Comparison of ENCODE assay signal across 8 cellular contexts in genomic region chr12:122023339-122024131, GRCh38. TPM values are rescaled to one million over a fixed set of nuclear protein-coding genes. Genes with fewer than 3 reads are reported as not detected.
A peak's percentile ranks its signal among the peaks of the same experiment; 100 is the strongest.
DNase-seq lines count a peak whose midpoint lies in the region; ATAC-seq and TF ChIP-seq lines count a peak whose summit lies in the region.

No MANE protein-coding gene starts in this region.

- H3K4me1 ChIP-seq in BE2C (no peaks in the 10 kb centered on the region), hepatocyte (ENCODE audit: insufficient read depth) (peaks cover 16% of the 10 kb centered on the region)

- TF ChIP-seq CTCF in BE2C (IDR thresholded peaks at IDR 0.05; ENCODE audit: low read depth, low read length), result no peak
- no peak for TF ChIP-seq CTCF in brain (conservative IDR thresholded peaks at IDR 0.05)
- no peak for TF ChIP-seq CTCF in hepatocyte (IDR thresholded peaks at IDR 0.05; ENCODE audit: poor library complexity)

- H3K9me3 ChIP-seq in BE2C (no peaks in the 10 kb centered on the region), hepatocyte (ENCODE audit: low read depth) (no peaks in the 10 kb centered on the region)

- H2AFZ ChIP-seq in hepatocyte, result peak overlapping the region; percentile 82

- peak overlapping the region; percentile 71 for H3K4me3 ChIP-seq in BE2C (ENCODE audit: low read depth, low read length)
- peak overlapping the region; percentile 98 for H3K4me3 ChIP-seq in hepatocyte

- peak overlapping the region; percentile 95 to 98 (median 96) for H3K4me3 Mint-ChIP-seq in brain

- H3K36me3 ChIP-seq in BE2C, result peaks cover 3% of the 10 kb centered on the region; the same call in 1 of the 2 replicates
- no peaks in the 10 kb centered on the region for H3K36me3 ChIP-seq in hepatocyte (replicated peaks; ENCODE audit: insufficient read depth, low read depth)

- H3K4me1 Mint-ChIP-seq in brain, result peaks cover 47% of the 10 kb centered on the region

- H3K9me2 ChIP-seq in hepatocyte (replicated peaks; ENCODE audit: insufficient read depth), result no peaks in the 10 kb centered on the region

- H3K36me3 Mint-ChIP-seq in brain, result peaks cover 11% of the 10 kb centered on the region

- peak; percentile 11 for ATAC-seq in GM18907 (IDR thresholded peaks at IDR 0.05; ENCODE audit: unreplicated experiment)
- no peak for ATAC-seq in GM18858 (IDR thresholded peaks at IDR 0.05; ENCODE audit: unreplicated experiment)

- peak overlapping the region; percentile 81 for H3K27ac ChIP-seq in hepatocyte

- H3K79me2 ChIP-seq in hepatocyte, result peaks cover 64% of the 10 kb centered on the region

- H3K27me3 ChIP-seq in BE2C, result no peaks in the 10 kb centered on the region
- no peaks in the 10 kb centered on the region for H3K27me3 ChIP-seq in hepatocyte

- H3K9me3 Mint-ChIP-seq in brain, result peaks cover 8 to 23% (median 16%) of the 10 kb centered on the region in 5 experiments

- peaks cover 10% of the 10 kb centered on the region for H3K27me3 Mint-ChIP-seq in brain

- intact Hi-C loops in posterior vena cava (cut with DNase I), result loop anchor here (5.0 to 10.0 kb wide), 2 partner anchors 69 to 106 kb away; partner anchors contain the start of gene CFAP251 (in 1 of the 2)

- DNase-seq in BE2C, result peak; percentile 73
- DNase-seq in NCI-H526 treated with DMSO at 0.1 percent for 48 hours (lab: John Stamatoyannopoulos, UW), result peak; percentile 33
- peak; percentile 66 for DNase-seq in hepatocyte (ENCODE audit: low spot score)
- peak; percentile 88 for DNase-seq in posterior vena cava (ENCODE audit: low spot score)
- no peak for DNase-seq in NOMO-1 treated with DMSO at 0.1 percent for 48 hours (lab: John Stamatoyannopoulos, UW; ENCODE audit: unreplicated experiment)

- peak overlapping the region; percentile 99 for H3K4me2 ChIP-seq in hepatocyte

- H3K27ac Mint-ChIP-seq in brain, result peak overlapping the region; percentile 98

- WGBS in hepatocyte (ENCODE audit: low lambda C conversion rate, missing lambda C conversion rate), result 10% methylated on average over 43 of the region's 43 CpGs

- H4K20me1 ChIP-seq in hepatocyte (ENCODE audit: insufficient read depth, poor library complexity, severe bottlenecking), result no peaks in the 10 kb centered on the region

RNA-seq across cellular contexts. Expression of gene BCL7A, which starts 1.9 kb away (rescaled TPM):
- 49.6 TPM for polyA plus RNA-seq in BE2C (2012; ENCODE audit: insufficient read depth, insufficient read length, low read depth)
- 24.1 TPM for polyA plus RNA-seq in brain (ENCODE audit: insufficient read depth, low read depth, low replicate concordance)
- total RNA-seq in hepatocyte, result 9.6 and 14.2 TPM in 2 replicates
- 11.8 and 14.9 TPM in 2 replicates for polyA plus RNA-seq in hepatocyte
- 1 to 10 TPM; 3.3 to 7.6 TPM for total RNA-seq in posterior vena cava

RNA-seq across cellular contexts. Expression of gene MLXIP, which starts 55.0 kb away (rescaled TPM):
- 50.1 TPM for polyA plus RNA-seq in BE2C (2012; ENCODE audit: insufficient read depth, insufficient read length, low read depth)
- polyA plus RNA-seq in brain (ENCODE audit: insufficient read depth, low read depth, low replicate concordance), result 29.1 TPM
- 5.6 and 11.5 TPM in 2 replicates for total RNA-seq in hepatocyte
- polyA plus RNA-seq in hepatocyte, result 33.1 and 39.4 TPM in 2 replicates
- 10 to 100 TPM; 78.3 to 81.4 TPM for total RNA-seq in posterior vena cava
